12 cellular contexts compared by ENCODE assay signal in genomic region chr16:50196736-50197135, GRCh38. TPM values are rescaled to one million over a fixed set of nuclear protein-coding genes. Genes with fewer than 3 reads are reported as not detected.
DNase-seq lines count a peak whose midpoint lies in the region; ATAC-seq lines count a peak whose summit lies in the region.
"Had no signal": no experiment of that assay in that cellular context is flagged by ENCODE, and none has a peak within 500 bp of the region (broad histone marks: within the 10 kb centered on the region; RNA-seq: fewer than 3 reads in every experiment).

No MANE protein-coding gene starts in this region.

- H3K27me3 Mint-ChIP-seq in activated CD4-positive, alpha-beta T cell treated with anti-CD3 and anti-CD28 coated beads for 36 hours: no peaks in the 10 kb centered on the region
- no peaks in the 10 kb centered on the region for H3K27me3 Mint-ChIP-seq in activated naive CD8-positive, alpha-beta T cell treated with anti-CD3 and anti-CD28 coated beads, Interleukin-2, amount 10 ng/mL, durations not matched to agents 7 days and 5 days
- no peaks in the 10 kb centered on the region for H3K27me3 Mint-ChIP-seq in naive thymus-derived CD4-positive, alpha-beta T cell

- H3K4me1 ChIP-seq in naive thymus-derived CD4-positive, alpha-beta T cell (ENCODE audit: control insufficient read depth in 2 of 2, insufficient read depth in 2 of 2, low read length in 2 of 2): peaks cover 20 to 25% of the 10 kb centered on the region in 2 donors

- intact Hi-C loops in activated CD4-positive, alpha-beta T cell treated with anti-CD3 and anti-CD28 coated beads for 36 hours (cut with DNase I, micrococcal nuclease): loop anchor here in 1 of 2 experiments (5.0 kb wide), 1 partner anchor 39 kb away; no protein-coding TSS in a partner anchor
- intact Hi-C loops in naive thymus-derived CD4-positive, alpha-beta T cell (cut with micrococcal nuclease): loop anchor here (1.0 to 5.0 kb wide), 6 partner anchors 8 to 129 kb away; partner anchors contain the start of gene HEATR3 (in 2 of the 2)

- no peaks in the 10 kb centered on the region for H3K9me3 Mint-ChIP-seq in activated CD4-positive, alpha-beta T cell treated with anti-CD3 and anti-CD28 coated beads for 36 hours (ENCODE audit: low read depth)
- H3K9me3 Mint-ChIP-seq in activated naive CD8-positive, alpha-beta T cell treated with anti-CD3 and anti-CD28 coated beads, Interleukin-2, amount 10 ng/mL, durations not matched to agents 7 days and 5 days: no peaks in the 10 kb centered on the region
- H3K9me3 Mint-ChIP-seq in naive thymus-derived CD4-positive, alpha-beta T cell: peaks cover 0 to 1% (median 0%) of the 10 kb centered on the region in 11 donors

- peak overlapping the region; percentile 6 for H3K27ac ChIP-seq in KOPT-K1 (ENCODE audit: low read depth, low read length, poor library complexity, severe bottlenecking)
- H3K27ac ChIP-seq in naive thymus-derived CD4-positive, alpha-beta T cell (ENCODE audit: low read depth, low read length): no peak overlapping the region

- H3K36me3 Mint-ChIP-seq in activated CD4-positive, alpha-beta T cell treated with anti-CD3 and anti-CD28 coated beads for 36 hours (ENCODE audit: low read depth): peaks cover 2% of the 10 kb centered on the region
- H3K36me3 Mint-ChIP-seq in activated naive CD8-positive, alpha-beta T cell treated with anti-CD3 and anti-CD28 coated beads, Interleukin-2, amount 10 ng/mL, durations not matched to agents 7 days and 5 days: peaks cover 8% of the 10 kb centered on the region
- H3K36me3 Mint-ChIP-seq in naive thymus-derived CD4-positive, alpha-beta T cell: peaks cover 0 to 13% (median 2%) of the 10 kb centered on the region in 5 donors

- H3K4me1 Mint-ChIP-seq in activated CD4-positive, alpha-beta T cell treated with anti-CD3 and anti-CD28 coated beads for 36 hours: peaks cover 64% of the 10 kb centered on the region
- peaks cover 44% of the 10 kb centered on the region for H3K4me1 Mint-ChIP-seq in activated naive CD8-positive, alpha-beta T cell treated with anti-CD3 and anti-CD28 coated beads, Interleukin-2, amount 10 ng/mL, durations not matched to agents 7 days and 5 days
- peaks cover 46 to 86% (median 73%) of the 10 kb centered on the region in 7 donors for H3K4me1 Mint-ChIP-seq in naive thymus-derived CD4-positive, alpha-beta T cell

- H3K36me3 ChIP-seq in KOPT-K1 (ENCODE audit: insufficient read depth, low read length): no peaks in the 10 kb centered on the region
- H3K36me3 ChIP-seq in naive thymus-derived CD4-positive, alpha-beta T cell (ENCODE audit: control insufficient read depth in 2 of 3, insufficient read depth in 3 of 3, low read length in 3 of 3): no peaks in the 10 kb centered on the region

- no peak overlapping the region for H3K27ac Mint-ChIP-seq in activated CD4-positive, alpha-beta T cell treated with anti-CD3 and anti-CD28 coated beads for 36 hours
- peak overlapping the region; percentile 78 for H3K27ac Mint-ChIP-seq in activated naive CD8-positive, alpha-beta T cell treated with anti-CD3 and anti-CD28 coated beads, Interleukin-2, amount 10 ng/mL, durations not matched to agents 7 days and 5 days
- H3K27ac Mint-ChIP-seq in naive thymus-derived CD4-positive, alpha-beta T cell: peak overlapping the region in 7 of 9 donors; percentile 13 to 78 (median 55)

- H3K4me3 Mint-ChIP-seq in activated CD4-positive, alpha-beta T cell treated with anti-CD3 and anti-CD28 coated beads for 36 hours: no peak overlapping the region
- H3K4me3 Mint-ChIP-seq in activated naive CD8-positive, alpha-beta T cell treated with anti-CD3 and anti-CD28 coated beads, Interleukin-2, amount 10 ng/mL, durations not matched to agents 7 days and 5 days: peak overlapping the region; percentile 45
- peak overlapping the region in 9 of 10 donors; percentile 3 to 64 (median 49) for H3K4me3 Mint-ChIP-seq in naive thymus-derived CD4-positive, alpha-beta T cell

- CTCF ChIA-PET in activated CD4-positive, alpha-beta T cell treated with anti-CD3 and anti-CD28 coated beads for 36 hours (lab: Charles Lee): interaction anchor here (0.6 to 1.8 kb wide), 7 partner anchors 12 to 176 kb away, joined by 3 to 7 read pairs (median 4); partner anchors contain the start of gene HEATR3
- CTCF ChIA-PET in naive thymus-derived CD4-positive, alpha-beta T cell (lab: Charles Lee): interaction anchor here (0.7 to 2.2 kb wide), 6 partner anchors 14 to 610 kb away, joined by 3 to 14 read pairs (median 4); partner anchors contain the start of gene CNEP1R1

- POLR2A ChIA-PET in activated CD4-positive, alpha-beta T cell treated with anti-CD3 and anti-CD28 coated beads for 36 hours (lab: Charles Lee): interaction anchor here (0.6 to 0.8 kb wide), 4 partner anchors 54 to 1979 kb away, joined by 3 to 6 read pairs (median 4); no protein-coding TSS in a partner anchor
- POLR2A ChIA-PET in activated naive CD8-positive, alpha-beta T cell treated with anti-CD3 and anti-CD28 coated beads, Interleukin-2, amount 10 ng/mL, durations not matched to agents 7 days and 5 days (lab: Charles Lee): interaction anchor here (0.7 to 1.7 kb wide), 7 partner anchors 14 to 172 kb away, joined by 3 to 6 read pairs (median 3); partner anchors contain the start of gene CNEP1R1
- POLR2A ChIA-PET in naive thymus-derived CD4-positive, alpha-beta T cell (lab: Charles Lee): interaction anchor here (0.6 to 1.0 kb wide), 6 partner anchors 38 to 488 kb away, joined by 3 to 4 read pairs (median 3); no protein-coding TSS in a partner anchor

- H3K9me3 ChIP-seq in KOPT-K1 (ENCODE audit: insufficient read depth, low read length, poor library complexity, severe bottlenecking): no peaks in the 10 kb centered on the region
- no peaks in the 10 kb centered on the region for H3K9me3 ChIP-seq in naive thymus-derived CD4-positive, alpha-beta T cell (ENCODE audit: control insufficient read depth in 2 of 3, low read length in 3 of 3)

- ATAC-seq in activated CD4-positive, alpha-beta T cell treated with anti-CD3 and anti-CD28 coated beads for 36 hours: peak; percentile 90
- peak; percentile 95 for ATAC-seq in activated naive CD8-positive, alpha-beta T cell treated with anti-CD3 and anti-CD28 coated beads, Interleukin-2, amount 10 ng/mL, durations not matched to agents 7 days and 5 days (ENCODE audit: low read depth)
- peak; percentile 83 for ATAC-seq in naive thymus-derived CD4-positive, alpha-beta T cell
- ATAC-seq in HG02798 (IDR thresholded peaks at IDR 0.05; ENCODE audit: poor library complexity, unreplicated experiment): no peak

- H3K27me3 ChIP-seq in naive thymus-derived CD4-positive, alpha-beta T cell (ENCODE audit: control insufficient read depth in 2 of 2, insufficient read depth in 2 of 2, low read length in 2 of 2): no peaks in the 10 kb centered on the region

- peak; percentile 28 for DNase-seq in activated CD4-positive, alpha-beta T cell treated with anti-CD3 and anti-CD28 coated beads for 36 hours
- DNase-seq in activated CD4-positive, alpha-beta T cell treated with anti-CD3 and anti-CD28 coated beads for 4 hours: no peak
- DNase-seq in activated naive CD8-positive, alpha-beta T cell treated with anti-CD3 and anti-CD28 coated beads, Interleukin-2, amount 10 ng/mL, durations not matched to agents 7 days and 5 days: no peak
- DNase-seq in naive thymus-derived CD4-positive, alpha-beta T cell: peak in 7 of 9 donors; percentile 21 to 70 (median 61)
- DNase-seq in NCI-H345 treated with DMSO at 0.1 percent for 48 hours (lab: John Stamatoyannopoulos, UW; ENCODE audit: unreplicated experiment): no peak
- DNase-seq in iPS-NIHi11 (ENCODE audit: low spot score): no peak
- DNase-seq: cortex of kidney; NCI-H1930; stimulated activated CD8-positive, alpha-beta memory T cell treated with anti-CD3 and anti-CD28 coated beads, Interleukin-4, amount 100 ng/mL, for 48 hours had no signal

- H3K4me3 ChIP-seq in naive thymus-derived CD4-positive, alpha-beta T cell (ENCODE audit: low read length): no peak overlapping the region
- H3K4me3 ChIP-seq: skin epidermis had no signal

RNA-seq across cellular contexts. Expression of gene TENT4B, which starts 43.6 kb away (rescaled TPM):
- total RNA-seq in activated CD4-positive, alpha-beta T cell treated with anti-CD3 and anti-CD28 coated beads for 36 hours: 10 to 100 TPM; 19.3 to 22.4 TPM
- 10 to 100 TPM; 18.0 TPM for total RNA-seq in activated naive CD8-positive, alpha-beta T cell treated with anti-CD3 and anti-CD28 coated beads, Interleukin-2, amount 10 ng/mL, durations not matched to agents 7 days and 5 days
- total RNA-seq in naive thymus-derived CD4-positive, alpha-beta T cell: 10 to 100 TPM; 18.8 to 25.9 (median 23.8) TPM
- polyA plus RNA-seq in naive thymus-derived CD4-positive, alpha-beta T cell: 1 to 10 TPM; 5.0 to 5.4 TPM

Comparison
In these comparisons a context has a peak if more than half of its experiments do, and no peak if none do; other contexts are left out.
1. DNase-seq: peak in activated CD4-positive, alpha-beta T cell treated with anti-CD3 and anti-CD28 coated beads for 36 hours (single experiment) and naive thymus-derived CD4-positive, alpha-beta T cell (7 of 9); none in activated CD4-positive, alpha-beta T cell treated with anti-CD3 and anti-CD28 coated beads for 4 hours (0 of 2), activated naive CD8-positive, alpha-beta T cell treated with anti-CD3 and anti-CD28 coated beads, Interleukin-2, amount 10 ng/mL, durations not matched to agents 7 days and 5 days (single experiment), NCI-H345 treated with DMSO at 0.1 percent for 48 hours (single experiment) and iPS-NIHi11 (single experiment).